21 cellular contexts compared by ENCODE assay signal in the genomic region with DNA sequence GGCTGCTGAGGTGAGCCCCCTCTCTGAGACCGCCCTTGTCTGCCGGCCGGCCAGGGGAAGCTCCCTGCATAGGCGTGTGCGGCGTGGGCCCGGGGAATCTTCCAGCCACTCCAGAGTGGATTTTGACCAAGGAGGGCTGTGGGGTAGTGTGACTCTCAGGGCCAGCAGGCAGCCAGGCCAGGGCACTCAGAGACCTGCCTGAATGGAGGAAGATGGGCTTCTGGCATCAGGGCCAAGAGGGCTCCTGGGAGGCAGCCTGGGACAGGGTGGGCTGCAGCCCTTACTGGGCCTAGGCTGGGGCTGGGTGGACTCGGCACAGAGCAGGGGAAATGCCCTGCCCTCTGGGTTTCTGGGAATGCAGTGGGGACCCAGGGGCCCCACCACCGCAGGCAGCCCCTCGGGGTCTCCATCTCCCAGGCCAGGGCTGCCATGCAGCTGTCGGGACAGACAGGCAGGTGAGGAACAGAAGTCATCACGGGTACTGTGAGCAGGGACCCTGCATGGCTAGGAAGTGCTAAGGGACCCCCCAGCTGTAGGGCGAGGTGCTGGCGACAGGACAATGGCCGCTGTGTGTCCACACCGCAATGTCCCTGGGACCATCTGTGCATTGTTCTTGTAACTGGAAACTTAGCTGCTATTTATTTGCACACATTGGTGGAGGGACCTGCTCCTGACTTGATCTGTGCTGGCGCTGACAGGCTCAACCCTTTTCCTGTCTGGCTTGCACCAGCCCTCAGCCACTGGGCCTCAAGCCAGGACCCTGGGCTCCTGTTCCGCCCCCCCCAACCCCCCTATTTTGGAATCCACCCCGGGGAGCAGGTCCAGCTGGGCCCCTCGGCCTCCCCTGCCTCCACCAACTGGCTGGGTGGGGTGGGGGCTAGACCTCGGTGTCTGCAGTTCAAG. TPM values are rescaled to one million over a fixed set of nuclear protein-coding genes. Genes with fewer than 3 reads are reported as not detected.
A peak's percentile ranks its signal among the peaks of the same experiment; 100 is the strongest.
DNase-seq lines count a peak whose midpoint lies in the region; ATAC-seq and TF ChIP-seq lines count a peak whose summit lies in the region.
"Had no signal": no experiment of that assay in that cellular context is flagged by ENCODE, and none has a peak within 500 bp of the region (broad histone marks: within the 10 kb centered on the region; RNA-seq: fewer than 3 reads in every experiment).

No MANE protein-coding gene starts in this region.

- H3K4me1 Mint-ChIP-seq in type B pancreatic cell (ENCODE audit: unreplicated experiment): peaks cover under 1% of the 10 kb centered on the region
- no peaks in the 10 kb centered on the region for H3K4me1 Mint-ChIP-seq in glutamatergic neuron (ENCODE audit: low read depth, unreplicated experiment)
- H3K4me1 Mint-ChIP-seq: endodermal cell had no signal

- H3K36me3 Mint-ChIP-seq in type B pancreatic cell (no peaks in the 10 kb centered on the region), glutamatergic neuron (ENCODE audit: unreplicated experiment) (no peaks in the 10 kb centered on the region)
- H3K36me3 Mint-ChIP-seq: T-cell had no signal

- TF ChIP-seq CTCF in BE2C (IDR thresholded peaks at IDR 0.05; ENCODE audit: low read depth, low read length) (no peak), type B pancreatic cell (conservative IDR thresholded peaks at IDR 0.05) (no peak), glutamatergic neuron (IDR thresholded peaks at IDR 0.05; ENCODE audit: partially characterized antibody, unreplicated experiment) (no peak)

- no peaks in the 10 kb centered on the region for H3K9me3 Mint-ChIP-seq in type B pancreatic cell
- peaks cover 2% of the 10 kb centered on the region for H3K9me3 Mint-ChIP-seq in glutamatergic neuron (ENCODE audit: unreplicated experiment)
- H3K9me3 Mint-ChIP-seq: endodermal cell, H9, T-cell had no signal

- intact Hi-C loops in Right ventricle myocardium superior (cut with DNase I): no loop called here

- no peak overlapping the region for H3K4me3 ChIP-seq in BE2C (ENCODE audit: low read depth, low read length)
- H3K4me3 ChIP-seq in H7 (ENCODE audit: insufficient read depth, low read depth, low read length): no peak overlapping the region
- H3K4me3 ChIP-seq: hepatocyte, mucosa of descending colon had no signal

- peaks cover 15% of the 10 kb centered on the region for H3K4me1 ChIP-seq in BE2C

- ATAC-seq in Right ventricle myocardium superior (ENCODE audit: poor library complexity) (no peak), HG03460 (IDR thresholded peaks at IDR 0.05; ENCODE audit: unreplicated experiment) (no peak)
- ATAC-seq: mucosa of descending colon had no signal

- no peak overlapping the region for H3K27ac Mint-ChIP-seq in type B pancreatic cell
- H3K27ac Mint-ChIP-seq in glutamatergic neuron (ENCODE audit: unreplicated experiment): no peak overlapping the region
- H3K27ac Mint-ChIP-seq: endodermal cell, H9, T-cell had no signal

- H3K27me3 ChIP-seq in BE2C (no peaks in the 10 kb centered on the region), H7 (ENCODE audit: control insufficient read depth, insufficient read depth, low read length) (no peaks in the 10 kb centered on the region)
- H3K27me3 ChIP-seq: hepatocyte had no signal

- H3K4me3 Mint-ChIP-seq in type B pancreatic cell (no peak overlapping the region), glutamatergic neuron (ENCODE audit: unreplicated experiment) (no peak overlapping the region)
- H3K4me3 Mint-ChIP-seq: endodermal cell, H9, T-cell had no signal

- H3K36me3 ChIP-seq in BE2C (no peaks in the 10 kb centered on the region), H7 (replicated peaks; ENCODE audit: control insufficient read depth, insufficient read depth, low read length) (no peaks in the 10 kb centered on the region)

- H3K9me3 ChIP-seq in BE2C: no peaks in the 10 kb centered on the region
- H3K9me3 ChIP-seq: mucosa of descending colon had no signal

- H3K27me3 Mint-ChIP-seq in type B pancreatic cell: no peaks in the 10 kb centered on the region
- H3K27me3 Mint-ChIP-seq in glutamatergic neuron (ENCODE audit: unreplicated experiment): peaks cover 3% of the 10 kb centered on the region
- H3K27me3 Mint-ChIP-seq: T-cell had no signal

- peak; percentile 15 for DNase-seq in BE2C
- peak; percentile 65 for DNase-seq in H7
- peak; percentile 58 for DNase-seq in Right ventricle myocardium superior
- DNase-seq in myocyte (ENCODE audit: low read depth): peak; percentile 76
- DNase-seq in type B pancreatic cell (ENCODE audit: extremely low spot score, unreplicated experiment): no peak
- DNase-seq in glutamatergic neuron: no peak
- DNase-seq in SK-N-DZ (ENCODE audit: low spot score): no peak
- DNase-seq: activated effector memory CD4-positive, alpha-beta T cell treated with Interleukin-2 at 50 U/mL for 16 hours; endodermal cell; H9; kidney glomerular epithelial cell; NCI-H1436 treated with DMSO at 0.1 percent for 48 hours; NCI-H226; small intestine had no signal

RNA-seq across cellular contexts. Expression of gene PDCD1, which starts 4.1 kb away (rescaled TPM):
- polyA plus RNA-seq in BE2C (2012; ENCODE audit: insufficient read depth, insufficient read length, low read depth): 1.8 TPM
- 1.0 and 2.8 TPM in 2 replicates for total RNA-seq in H7 (2014; rRNA removed; shearing (Covaris generic))
- total RNA-seq in Right ventricle myocardium superior (2.0 TPM), myocyte (0.16 TPM in 1 of 2 replicates, not detected in the other), type B pancreatic cell (ENCODE audit: low replicate concordance) (not detected in 2 replicates), glutamatergic neuron (ENCODE audit: unreplicated experiment) (not detected)
- polyA plus RNA-seq in myocyte (2012): not detected
- polyA plus RNA-seq in SK-N-DZ (2014; cell fraction: cytosol; rRNA removed): 1.4 and 1.5 TPM in 2 replicates
- polyA plus RNA-seq in SK-N-DZ (2014; cell fraction: nucleus; rRNA removed): 0.53 and 2.6 TPM in 2 replicates
- total RNA-seq: Calu3, cerebellum, hepatocyte, osteocyte had no signal

RNA-seq across cellular contexts. Expression of gene RTP5, which starts 14.9 kb away (rescaled TPM):
- 0.31 TPM for polyA plus RNA-seq in BE2C (2012; ENCODE audit: insufficient read depth, insufficient read length, low read depth)
- not detected in 2 replicates for total RNA-seq in H7 (2014; rRNA removed; shearing (Covaris generic))
- total RNA-seq in Right ventricle myocardium superior: not detected
- 0.08 TPM in 1 of 2 replicates, not detected in the other for total RNA-seq in myocyte
- polyA plus RNA-seq in myocyte (2012): not detected
- not detected in 2 replicates for total RNA-seq in type B pancreatic cell (ENCODE audit: low replicate concordance)
- not detected for total RNA-seq in glutamatergic neuron (ENCODE audit: unreplicated experiment)
- polyA plus RNA-seq in SK-N-DZ (2014; cell fraction: cytosol; rRNA removed): 8.1 and 9.9 TPM in 2 replicates
- polyA plus RNA-seq in SK-N-DZ (2014; cell fraction: nucleus; rRNA removed): 55.7 and 73.8 TPM in 2 replicates
- total RNA-seq: Calu3, endodermal cell, H9, hepatocyte, mucosa of descending colon, osteocyte had no signal
- polyA plus RNA-seq: hepatocyte had no signal

RNA-seq across cellular contexts. Expression of gene NEU4, which starts 45.6 kb away (rescaled TPM):
- polyA plus RNA-seq in BE2C (2012; ENCODE audit: insufficient read depth, insufficient read length, low read depth): 8.5 TPM
- total RNA-seq in H7 (2014; rRNA removed; shearing (Covaris generic)): 0.41 TPM in 1 of 2 replicates, not detected in the other
- total RNA-seq in Right ventricle myocardium superior (not detected), myocyte (3.2 and 30.5 TPM in 2 replicates), type B pancreatic cell (ENCODE audit: low replicate concordance) (0.19 and 0.51 TPM in 2 replicates), glutamatergic neuron (ENCODE audit: unreplicated experiment) (0.88 TPM)
- 0.68 TPM for polyA plus RNA-seq in myocyte (2012)
- polyA plus RNA-seq in SK-N-DZ (2014; cell fraction: cytosol; rRNA removed): 63.5 and 81.6 TPM in 2 replicates
- polyA plus RNA-seq in SK-N-DZ (2014; cell fraction: nucleus; rRNA removed): 78.8 and 121 TPM in 2 replicates
- total RNA-seq: osteocyte had no signal

Comparison
In these comparisons a context has a peak if more than half of its experiments do, and no peak if none do; other contexts are left out.
1. DNase-seq: peak in BE2C (single experiment), H7 (single experiment), Right ventricle myocardium superior (single experiment) and myocyte (single experiment); none in type B pancreatic cell (single experiment), glutamatergic neuron (single experiment) and SK-N-DZ (single experiment).